Comparison of ENCODE assay signal across 8 cellular contexts in genomic region chr5:62233083-62234046, GRCh38.
A peak's percentile ranks its signal among the peaks of the same experiment; 100 is the strongest.
DNase-seq lines count a peak whose midpoint lies in the region; ATAC-seq lines count a peak whose summit lies in the region.
"Not testable (repeated sequence)": the region's sequence is repeated elsewhere in the genome, so short reads cannot be mapped to it uniquely, and the experiment has no call there.

No MANE protein-coding gene starts in this region.

- in situ Hi-C loops in ACHN (cut with HindIII; ENCODE audit: low pct_ligation_motif_present, low pct_unique_long_range_greater_than_20kb, low sequenced_read_pairs); GM23248 (cut with MboI): not testable (repeated sequence)

- H3F3A ChIP-seq in GM23248 (ENCODE audit: insufficient read depth), result not testable (repeated sequence)

- not testable (repeated sequence) for H3K27me3 ChIP-seq in GM23248 (replicated peaks; ENCODE audit: insufficient read depth)

- peak overlapping the region in 1 of 2 donors; percentile 27 for H3K4me3 Mint-ChIP-seq in activated T-cell treated with anti-CD3 and anti-CD28 coated beads, Interleukin-2, amount 50 U/mL, for 72 hours

- ATAC-seq in GM18873 (IDR thresholded peaks at IDR 0.05; ENCODE audit: low FRiP score, unreplicated experiment) (peak; percentile 86), HG03175 (IDR thresholded peaks at IDR 0.05; ENCODE audit: unreplicated experiment) (peak; percentile 67), esophagus mucosa (peak; percentile 97)
- ATAC-seq in activated T-cell treated with anti-CD3 and anti-CD28 coated beads, Interleukin-2, amount 50 U/mL, for 72 hours (replicated peaks in 1 of 2), result peak; percentile 38 to 67

- H2AFZ ChIP-seq in GM23248, result not testable (repeated sequence)

- H3K4me3 ChIP-seq in GM23248, result not testable (repeated sequence)

- H3K4me1 Mint-ChIP-seq in activated T-cell treated with anti-CD3 and anti-CD28 coated beads, Interleukin-2, amount 50 U/mL, for 72 hours (ENCODE audit: low read depth), result peaks cover 23% of the 10 kb centered on the region

- DNase-seq in ACHN (peak; percentile 63), GM23248 (peak; percentile 73), NCI-H2227 (lab: John Stamatoyannopoulos, UW; ENCODE audit: unreplicated experiment) (peak; percentile 5), myocyte (ENCODE audit: low read depth) (peak; percentile 81)
- DNase-seq in activated T-cell treated with anti-CD3 and anti-CD28 coated beads, Interleukin-2, amount 50 U/mL, for 72 hours, result peak in 1 of 2 donors; percentile 7

- 44 to 48% methylated on average over 6 of the region's 6 CpGs for WGBS in GM23248 (ENCODE audit: low coverage in 1 of 2, low lambda C conversion rate in 2 of 2, missing lambda C conversion rate in 2 of 2), 2 experiments

- not testable (repeated sequence) for H3K36me3 ChIP-seq in GM23248 (ENCODE audit: low read depth)

- H3K9ac ChIP-seq in GM23248, result not testable (repeated sequence)

- not testable (repeated sequence) for H3K36me3 Mint-ChIP-seq in activated T-cell treated with anti-CD3 and anti-CD28 coated beads, Interleukin-2, amount 50 U/mL, for 72 hours (ENCODE audit: insufficient read depth in 2 of 2)

- not testable (repeated sequence) for H4K20me1 ChIP-seq in GM23248 (ENCODE audit: insufficient read depth)

- H3K79me2 ChIP-seq in GM23248 (ENCODE audit: insufficient read depth), result not testable (repeated sequence)

- not testable (repeated sequence) for H3K27ac ChIP-seq in GM23248

- H3K4me1 ChIP-seq in GM23248 (ENCODE audit: insufficient read depth), result peaks cover 15% of the 10 kb centered on the region

- H3K27me3 Mint-ChIP-seq in activated T-cell treated with anti-CD3 and anti-CD28 coated beads, Interleukin-2, amount 50 U/mL, for 72 hours (ENCODE audit: low read depth), result not testable (repeated sequence)

- H3K9me2 ChIP-seq in GM23248 (ENCODE audit: insufficient read depth), result not testable (repeated sequence)

- not testable (repeated sequence) for H3K9me3 Mint-ChIP-seq in activated T-cell treated with anti-CD3 and anti-CD28 coated beads, Interleukin-2, amount 50 U/mL, for 72 hours

- H3K9me3 ChIP-seq in GM23248 (ENCODE audit: low read depth), result not testable (repeated sequence)

- H3K4me2 ChIP-seq in GM23248 (ENCODE audit: unreplicated experiment), result not testable (repeated sequence)

- peak overlapping the region; percentile 70 for H3K27ac Mint-ChIP-seq in activated T-cell treated with anti-CD3 and anti-CD28 coated beads, Interleukin-2, amount 50 U/mL, for 72 hours
